ENCODE assay signal across 1 cellular context in the genomic region with DNA sequence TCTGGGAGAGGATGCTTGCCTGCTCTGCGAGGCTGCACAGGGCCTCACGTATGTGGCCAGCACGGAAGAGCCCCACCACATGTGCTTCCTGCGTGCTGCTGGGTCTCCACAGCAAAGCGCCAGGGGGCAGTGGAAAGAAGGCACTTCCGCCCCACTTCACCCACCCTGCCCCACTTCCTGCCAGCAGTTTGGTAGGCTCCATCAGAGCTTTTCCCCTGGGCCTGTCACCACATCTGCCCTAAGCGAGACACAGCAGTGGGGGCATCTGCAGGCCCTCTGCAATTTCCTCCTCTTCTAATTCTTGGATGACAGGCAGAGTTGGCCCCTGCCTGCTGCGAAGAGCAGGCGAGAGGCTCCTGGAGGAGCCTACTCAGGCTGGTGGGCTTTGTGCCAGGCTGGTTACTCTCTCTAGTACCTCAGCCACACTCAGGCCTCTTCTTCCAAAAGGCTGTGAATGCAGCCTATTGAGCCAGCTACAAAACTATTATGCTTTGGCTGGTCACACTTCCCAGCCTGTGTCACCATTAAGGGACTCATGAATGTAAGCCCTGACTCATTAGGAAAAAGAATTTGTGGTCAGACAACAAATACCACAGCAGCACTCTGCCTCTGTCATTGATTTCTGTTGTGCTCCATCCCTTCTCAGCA.
A peak's percentile ranks its signal among the peaks of the same experiment; 100 is the strongest.
TF ChIP-seq lines count a peak whose summit lies in the region.

No MANE protein-coding gene starts in this region.

TF ChIP-seq in GM12878, 131 proteins besides CTCF, POLR2A, EP300 and RAD21 (continued from another document):
- TF ChIP-seq BCLAF1 (IDR thresholded peaks at IDR 0.05): no peak
- peak; percentile 46 to 75; a peak in 3 of 4 replicates for TF ChIP-seq BHLHE40 (IDR thresholded peaks at IDR 0.05; ENCODE audit: borderline replicate concordance in 1 of 2, low read depth in 2 of 2, low read length in 1 of 2)
- TF ChIP-seq, protein P1, sequence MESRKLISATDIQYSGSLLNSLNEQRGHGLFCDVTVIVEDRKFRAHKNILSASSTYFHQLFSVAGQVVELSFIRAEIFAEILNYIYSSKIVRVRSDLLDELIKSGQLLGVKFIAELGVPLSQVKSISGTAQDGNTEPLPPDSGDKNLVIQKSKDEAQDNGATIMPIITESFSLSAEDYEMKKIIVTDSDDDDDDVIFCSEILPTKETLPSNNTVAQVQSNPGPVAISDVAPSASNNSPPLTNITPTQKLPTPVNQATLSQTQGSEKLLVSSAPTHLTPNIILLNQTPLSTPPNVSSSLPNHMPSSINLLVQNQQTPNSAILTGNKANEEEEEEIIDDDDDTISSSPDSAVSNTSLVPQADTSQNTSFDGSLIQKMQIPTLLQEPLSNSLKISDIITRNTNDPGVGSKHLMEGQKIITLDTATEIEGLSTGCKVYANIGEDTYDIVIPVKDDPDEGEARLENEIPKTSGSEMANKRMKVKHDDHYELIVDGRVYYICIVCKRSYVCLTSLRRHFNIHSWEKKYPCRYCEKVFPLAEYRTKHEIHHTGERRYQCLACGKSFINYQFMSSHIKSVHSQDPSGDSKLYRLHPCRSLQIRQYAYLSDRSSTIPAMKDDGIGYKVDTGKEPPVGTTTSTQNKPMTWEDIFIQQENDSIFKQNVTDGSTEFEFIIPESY (IDR thresholded peaks at IDR 0.05): no peak
- no peak for TF ChIP-seq TAF1 (IDR thresholded peaks at IDR 0.05; ENCODE audit: borderline replicate concordance, low read depth, low read length)
- TF ChIP-seq, protein P2, sequence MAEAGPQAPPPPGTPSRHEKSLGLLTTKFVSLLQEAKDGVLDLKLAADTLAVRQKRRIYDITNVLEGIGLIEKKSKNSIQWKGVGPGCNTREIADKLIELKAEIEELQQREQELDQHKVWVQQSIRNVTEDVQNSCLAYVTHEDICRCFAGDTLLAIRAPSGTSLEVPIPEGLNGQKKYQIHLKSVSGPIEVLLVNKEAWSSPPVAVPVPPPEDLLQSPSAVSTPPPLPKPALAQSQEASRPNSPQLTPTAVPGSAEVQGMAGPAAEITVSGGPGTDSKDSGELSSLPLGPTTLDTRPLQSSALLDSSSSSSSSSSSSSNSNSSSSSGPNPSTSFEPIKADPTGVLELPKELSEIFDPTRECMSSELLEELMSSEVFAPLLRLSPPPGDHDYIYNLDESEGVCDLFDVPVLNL (IDR thresholded peaks at IDR 0.05; ENCODE audit: low read depth, low read length): no peak
- peak; percentile 67 for TF ChIP-seq CBFB (IDR thresholded peaks at IDR 0.05; ENCODE audit: low read depth)
- TF ChIP-seq, protein P3, sequence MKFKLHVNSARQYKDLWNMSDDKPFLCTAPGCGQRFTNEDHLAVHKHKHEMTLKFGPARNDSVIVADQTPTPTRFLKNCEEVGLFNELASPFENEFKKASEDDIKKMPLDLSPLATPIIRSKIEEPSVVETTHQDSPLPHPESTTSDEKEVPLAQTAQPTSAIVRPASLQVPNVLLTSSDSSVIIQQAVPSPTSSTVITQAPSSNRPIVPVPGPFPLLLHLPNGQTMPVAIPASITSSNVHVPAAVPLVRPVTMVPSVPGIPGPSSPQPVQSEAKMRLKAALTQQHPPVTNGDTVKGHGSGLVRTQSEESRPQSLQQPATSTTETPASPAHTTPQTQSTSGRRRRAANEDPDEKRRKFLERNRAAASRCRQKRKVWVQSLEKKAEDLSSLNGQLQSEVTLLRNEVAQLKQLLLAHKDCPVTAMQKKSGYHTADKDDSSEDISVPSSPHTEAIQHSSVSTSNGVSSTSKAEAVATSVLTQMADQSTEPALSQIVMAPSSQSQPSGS (IDR thresholded peaks at IDR 0.05; ENCODE audit: low read length): peak; percentile 78
- TF ChIP-seq MTA2 (IDR thresholded peaks at IDR 0.05; ENCODE audit: low read depth): peak; percentile 62; the same call in 1 of the 2 replicates
- TF ChIP-seq ZNF274 (IDR thresholded peaks at IDR 0.05; ENCODE audit: insufficient read depth, insufficient read length): no peak
- TF ChIP-seq ZNF384 (IDR thresholded peaks at IDR 0.05; ENCODE audit: borderline replicate concordance, low read depth, low read length): no peak
- peak; percentile 77 for TF ChIP-seq IKZF1 (conservative IDR thresholded peaks at IDR 0.05)
- no peak for TF ChIP-seq CEBPB (IDR thresholded peaks at IDR 0.05; ENCODE audit: borderline replicate concordance in 1 of 2, low read depth in 2 of 2, low read length in 2 of 2)
- no peak for TF ChIP-seq JUND (IDR thresholded peaks at IDR 0.05; ENCODE audit: low read depth, low read length)
- no peak for TF ChIP-seq SP1 (IDR thresholded peaks at IDR 0.05; ENCODE audit: low read depth, low read length)
- peak; percentile 71 for TF ChIP-seq BCL11A (IDR thresholded peaks at IDR 0.05; ENCODE audit: low read depth, low read length)
- TF ChIP-seq CBX5 (IDR thresholded peaks at IDR 0.05; ENCODE audit: low read depth): 0 out of 2 replicates have a peak, but pooled peaks have one; percentile 14
- TF ChIP-seq SMAD1 (IDR thresholded peaks at IDR 0.05; ENCODE audit: low read depth, partially characterized antibody): no peak
- peak; percentile 70 for TF ChIP-seq NFIC (IDR thresholded peaks at IDR 0.05; ENCODE audit: low read depth, low read length)
- no peak for TF ChIP-seq TARDBP (IDR thresholded peaks at IDR 0.05; ENCODE audit: borderline replicate concordance)
- TF ChIP-seq MAX (IDR thresholded peaks at IDR 0.05; ENCODE audit: low read depth, low read length): peak; percentile 76; the same call in 1 of the 2 replicates
- TF ChIP-seq IKZF2 (IDR thresholded peaks at IDR 0.05): peak; percentile 65 to 79
- no peak for TF ChIP-seq RFX5 (IDR thresholded peaks at IDR 0.05; ENCODE audit: low read depth, low read length)
- peak; percentile 46 for TF ChIP-seq SMARCA5 (IDR thresholded peaks at IDR 0.05)
- TF ChIP-seq SMAD5 (IDR thresholded peaks at IDR 0.05; ENCODE audit: low read depth): no peak
- TF ChIP-seq POLR2AphosphoS5 (IDR thresholded peaks at IDR 0.05; ENCODE audit: low read length): peak; percentile 36; the same call in 1 of the 2 replicates
- TF ChIP-seq NR2C2 (IDR thresholded peaks at IDR 0.05; ENCODE audit: borderline replicate concordance, control insufficient read depth, insufficient read length, low read depth): no peak
- no peak for TF ChIP-seq EZH2 (IDR thresholded peaks at IDR 0.05; ENCODE audit: borderline replicate concordance, control insufficient read depth, low read depth, low read length)
- TF ChIP-seq EGR1 (IDR thresholded peaks at IDR 0.05; ENCODE audit: borderline replicate concordance in 1 of 2, low read depth in 2 of 2, low read length in 2 of 2): no peak
- 0 out of 2 replicates have a peak, but pooled peaks have one; percentile 46 for TF ChIP-seq RELB (IDR thresholded peaks at IDR 0.05; ENCODE audit: low read depth)
- peak; percentile 61; the same call in 1 of the 2 replicates for TF ChIP-seq ZBTB40 (IDR thresholded peaks at IDR 0.05; ENCODE audit: borderline replicate concordance)
- TF ChIP-seq NFXL1 (IDR thresholded peaks at IDR 0.05; ENCODE audit: borderline replicate concordance): no peak
- TF ChIP-seq RELA (IDR thresholded peaks at IDR 0.05; ENCODE audit: borderline replicate concordance, partially characterized antibody): no peak
- peak; percentile 42; the same call in 1 of the 3 replicates for TF ChIP-seq POU2F2 (IDR thresholded peaks at IDR 0.05; ENCODE audit: borderline replicate concordance, low read depth, low read length)
- no peak for TF ChIP-seq ZSCAN29 (IDR thresholded peaks at IDR 0.05)
- TF ChIP-seq STAT3 (IDR thresholded peaks at IDR 0.05; ENCODE audit: low read depth, low read length): 0 out of 2 replicates have a peak, but pooled peaks have one; percentile 34
- peak; percentile 79 for TF ChIP-seq MEF2B (IDR thresholded peaks at IDR 0.05; ENCODE audit: partially characterized antibody, poor library complexity, severe bottlenecking)
- peak; percentile 75 for TF ChIP-seq GABPA (IDR thresholded peaks at IDR 0.05; ENCODE audit: low read depth)
- TF ChIP-seq CBX3 (IDR thresholded peaks at IDR 0.05; ENCODE audit: borderline replicate concordance, low read depth): no peak
- TF ChIP-seq MYB (IDR thresholded peaks at IDR 0.05; ENCODE audit: borderline replicate concordance, low read depth, low read length): no peak
- 0 out of 2 replicates have a peak, but pooled peaks have one; percentile 46 for TF ChIP-seq PAX5 (IDR thresholded peaks at IDR 0.05; ENCODE audit: borderline replicate concordance, low read depth, low read length)
- TF ChIP-seq, protein P4, sequence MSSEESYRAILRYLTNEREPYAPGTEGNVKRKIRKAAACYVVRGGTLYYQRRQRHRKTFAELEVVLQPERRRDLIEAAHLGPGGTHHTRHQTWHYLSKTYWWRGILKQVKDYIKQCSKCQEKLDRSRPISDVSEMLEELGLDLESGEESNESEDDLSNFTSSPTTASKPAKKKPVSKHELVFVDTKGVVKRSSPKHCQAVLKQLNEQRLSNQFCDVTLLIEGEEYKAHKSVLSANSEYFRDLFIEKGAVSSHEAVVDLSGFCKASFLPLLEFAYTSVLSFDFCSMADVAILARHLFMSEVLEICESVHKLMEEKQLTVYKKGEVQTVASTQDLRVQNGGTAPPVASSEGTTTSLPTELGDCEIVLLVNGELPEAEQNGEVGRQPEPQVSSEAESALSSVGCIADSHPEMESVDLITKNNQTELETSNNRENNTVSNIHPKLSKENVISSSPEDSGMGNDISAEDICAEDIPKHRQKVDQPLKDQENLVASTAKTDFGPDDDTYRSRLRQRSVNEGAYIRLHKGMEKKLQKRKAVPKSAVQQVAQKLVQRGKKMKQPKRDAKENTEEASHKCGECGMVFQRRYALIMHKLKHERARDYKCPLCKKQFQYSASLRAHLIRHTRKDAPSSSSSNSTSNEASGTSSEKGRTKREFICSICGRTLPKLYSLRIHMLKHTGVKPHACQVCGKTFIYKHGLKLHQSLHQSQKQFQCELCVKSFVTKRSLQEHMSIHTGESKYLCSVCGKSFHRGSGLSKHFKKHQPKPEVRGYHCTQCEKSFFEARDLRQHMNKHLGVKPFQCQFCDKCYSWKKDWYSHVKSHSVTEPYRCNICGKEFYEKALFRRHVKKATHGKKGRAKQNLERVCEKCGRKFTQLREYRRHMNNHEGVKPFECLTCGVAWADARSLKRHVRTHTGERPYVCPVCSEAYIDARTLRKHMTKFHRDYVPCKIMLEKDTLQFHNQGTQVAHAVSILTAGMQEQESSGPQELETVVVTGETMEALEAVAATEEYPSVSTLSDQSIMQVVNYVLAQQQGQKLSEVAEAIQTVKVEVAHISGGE (CRISPR knock-in tag; IDR thresholded peaks at IDR 0.05): no peak
TF ChIP-seq in GM12878: peak in this region for 46.
